In the genomic region with DNA sequence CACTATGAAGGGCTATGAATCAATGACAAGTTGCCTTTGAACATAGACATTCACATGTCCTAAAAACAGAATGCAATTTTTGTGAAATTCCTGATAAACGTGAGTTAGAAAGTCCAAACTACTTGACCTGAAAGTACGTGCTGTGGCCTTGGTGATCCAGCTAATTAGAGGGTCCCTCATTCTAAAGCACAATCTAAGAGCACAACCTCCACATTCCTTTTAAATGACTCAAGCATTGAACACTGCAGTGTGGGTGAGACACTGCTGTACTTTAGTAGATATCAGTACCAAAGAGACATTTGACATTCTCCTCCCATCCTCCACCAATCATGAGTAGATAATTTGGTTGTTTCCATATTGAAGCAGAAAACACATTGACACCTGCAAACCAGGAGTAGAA, we compare ENCODE assay signal across 13 cellular contexts.
"Had no signal": no experiment of that assay in that cellular context is flagged by ENCODE, and none has a peak within 500 bp of the region (broad histone marks: within the 10 kb centered on the region; RNA-seq: fewer than 3 reads in every experiment).

No MANE protein-coding gene starts in this region.

- H3K27me3 ChIP-seq: heart left ventricle, spleen had no signal

- H3K27ac ChIP-seq: heart left ventricle, spleen had no signal

- H3K36me3 ChIP-seq: heart left ventricle, spleen had no signal

- ATAC-seq: heart left ventricle; right cardiac atrium; stimulated activated naive B cell treated with anti-CD40 and anti-IgM and Interleukin-4, amounts not matched to agents 10 μg/mL and 1 μg/mL and 100 μg/mL, for 72 hours had no signal

- H3K4me1 Mint-ChIP-seq: activated naive CD4-positive, alpha-beta T cell treated with anti-CD3 and anti-CD28 coated beads, Interleukin-2, amount 50 U/mL, for 24 hours; stimulated activated naive B cell treated with anti-CD40 and anti-IgM and Interleukin-4, amounts not matched to agents 10 μg/mL and 1 μg/mL and 100 μg/mL, for 72 hours had no signal

- H3K27ac Mint-ChIP-seq: activated naive CD4-positive, alpha-beta T cell treated with anti-CD3 and anti-CD28 coated beads, Interleukin-2, amount 50 U/mL, for 24 hours; stimulated activated naive B cell treated with anti-CD40 and anti-IgM and Interleukin-4, amounts not matched to agents 10 μg/mL and 1 μg/mL and 100 μg/mL, for 72 hours had no signal

- H3K4me3 Mint-ChIP-seq: activated naive CD4-positive, alpha-beta T cell treated with anti-CD3 and anti-CD28 coated beads, Interleukin-2, amount 50 U/mL, for 24 hours; stimulated activated naive B cell treated with anti-CD40 and anti-IgM and Interleukin-4, amounts not matched to agents 10 μg/mL and 1 μg/mL and 100 μg/mL, for 72 hours had no signal

- H3K4me3 ChIP-seq: heart left ventricle, spleen had no signal

- H3K4me1 ChIP-seq: heart left ventricle, spleen had no signal

- DNase-seq: activated CD4-positive, alpha-beta T cell treated with anti-CD3 and anti-CD28 coated beads, Interleukin-2, amount 50 U/mL, for 1 hour; amniotic stem cell; effector CD4-positive, alpha-beta T cell; foreskin melanocyte; heart left ventricle; midbrain; right cardiac atrium; spleen; stimulated activated CD4-positive, alpha-beta T cell treated with anti-CD3 and anti-CD28 coated beads, Interleukin-1b, Interleukin-23, amount 100 ng/mL, for 48 hours; stimulated activated naive B cell treated with anti-CD40 and anti-IgM and Interleukin-4, amounts not matched to agents 10 μg/mL and 1 μg/mL and 100 μg/mL, for 72 hours; substantia nigra; trophoblast cell had no signal

- H3K27me3 Mint-ChIP-seq: activated naive CD4-positive, alpha-beta T cell treated with anti-CD3 and anti-CD28 coated beads, Interleukin-2, amount 50 U/mL, for 24 hours; stimulated activated naive B cell treated with anti-CD40 and anti-IgM and Interleukin-4, amounts not matched to agents 10 μg/mL and 1 μg/mL and 100 μg/mL, for 72 hours had no signal

- H3K9me3 Mint-ChIP-seq: activated naive CD4-positive, alpha-beta T cell treated with anti-CD3 and anti-CD28 coated beads, Interleukin-2, amount 50 U/mL, for 24 hours had no signal

- H3K36me3 Mint-ChIP-seq: activated naive CD4-positive, alpha-beta T cell treated with anti-CD3 and anti-CD28 coated beads, Interleukin-2, amount 50 U/mL, for 24 hours; stimulated activated naive B cell treated with anti-CD40 and anti-IgM and Interleukin-4, amounts not matched to agents 10 μg/mL and 1 μg/mL and 100 μg/mL, for 72 hours had no signal
